Comparison of ENCODE assay signal across 33 cellular contexts in genomic region chr14:98551028-98551427, GRCh38.
"Had no signal": no experiment of that assay in that cellular context is flagged by ENCODE, and none has a peak within 500 bp of the region (broad histone marks: within the 10 kb centered on the region; RNA-seq: fewer than 3 reads in every experiment).

No MANE protein-coding gene starts in this region.

- DNase-seq: Karpas-422, Kasumi-1, MG63, MM.1S, MV-4-11, NCI-H1048, NCI-H1092, NCI-H1092 treated with DMSO at 0.1 percent for 48 hours, NCI-H1105, NCI-H1105 treated with DMSO at 0.1 percent for 48 hours, NCI-H1417, NCI-H1417 treated with DMSO at 0.1 percent for 48 hours, NCI-H1436, NCI-H1436 treated with DMSO at 0.1 percent for 48 hours, NCI-H146, NCI-H1694, NCI-H1694 treated with DMSO at 0.1 percent for 48 hours, NCI-H187, NCI-H187 treated with DMSO at 0.1 percent for 48 hours, NCI-H1930, NCI-H2029, NCI-H2029 treated with DMSO at 0.1 percent for 48 hours, NCI-H2081, NCI-H2081 treated with DMSO at 0.1 percent for 48 hours, NCI-H2107, NCI-H2171, NCI-H2227 treated with DMSO at 0.1 percent for 48 hours, NCI-H226, NCI-H345, NCI-H446, NCI-H446 treated with DMSO at 0.1 percent for 48 hours, NCI-H510A, NCI-H510A treated with DMSO at 0.1 percent for 48 hours had no signal
